ENCODE assay signal across 23 cellular contexts in genomic region chr9:135082536-135082935, GRCh38. TPM values are rescaled to one million over a fixed set of nuclear protein-coding genes. Genes with fewer than 3 reads are reported as not detected.
"Had no signal": no experiment of that assay in that cellular context is flagged by ENCODE, and none has a peak within 500 bp of the region (broad histone marks: within the 10 kb centered on the region; RNA-seq: fewer than 3 reads in every experiment).

No MANE protein-coding gene starts in this region.

- ATAC-seq: activated T-cell treated with anti-CD3 and anti-CD28 coated beads, Interleukin-2, amount 50 U/mL, for 72 hours; PC-3; T-helper 17 cell had no signal

- H3K4me3 ChIP-seq: adrenal gland had no signal

- H3K9me3 ChIP-seq: adrenal gland had no signal

- DNase-seq: activated B cell treated with CpG ODN at 0.5 μM for 24 hours; activated CD4-positive, alpha-beta memory T cell treated with anti-CD3 and anti-CD28 coated beads, Interleukin-2, amount 10 ng/mL, durations not matched to agents 7 days and 5 days; activated CD4-positive, alpha-beta T cell treated with anti-CD3 and anti-CD28 coated beads, Interleukin-2, amount 50 U/mL, for 1 hour; activated gamma-delta T cell treated with Interleukin-2 at 50 U/mL for 16 hours; activated naive CD4-positive, alpha-beta T cell treated with anti-CD3 and anti-CD28 coated beads, Interleukin-2, amount 50 U/mL, for 16 hours; activated naive CD8-positive, alpha-beta T cell treated with anti-CD3 and anti-CD28 coated beads, Interleukin-2, amount 10 ng/mL, durations not matched to agents 7 days and 5 days; activated T-cell treated with anti-CD3 and anti-CD28 coated beads for 4 hours; activated T-cell treated with anti-CD3 and anti-CD28 coated beads, Interleukin-2, amount 50 U/mL, for 72 hours; adrenal gland; anterior cingulate cortex; MM.1S; NCI-H1105; NCI-H1436; NCI-H1694 treated with DMSO at 0.1 percent for 48 hours; NCI-H2029 treated with DMSO at 0.1 percent for 48 hours; NCI-H2227 treated with DMSO at 0.1 percent for 48 hours; NCI-H510A; NCI-H526 treated with DMSO at 0.1 percent for 48 hours; PC-3; SHP77 treated with DMSO at 0.1 percent for 48 hours; T-helper 17 cell; T-helper 9 cell had no signal

- H3K36me3 ChIP-seq: adrenal gland had no signal

- H3K27ac ChIP-seq: adrenal gland had no signal

RNA-seq across cellular contexts. Expression of gene OLFM1, which starts 4.9 kb away (rescaled TPM):
- total RNA-seq: activated B cell treated with CpG ODN at 0.5 μM for 24 hours; activated CD4-positive, alpha-beta memory T cell treated with anti-CD3 and anti-CD28 coated beads, Interleukin-2, amount 10 ng/mL, durations not matched to agents 7 days and 5 days; activated CD8-positive, alpha-beta memory T cell treated with anti-CD3 and anti-CD28 coated beads for 36 hours; activated naive CD8-positive, alpha-beta T cell treated with anti-CD3 and anti-CD28 coated beads, Interleukin-2, amount 10 ng/mL, durations not matched to agents 7 days and 5 days; T-helper 17 cell had no signal
